ENCODE assay signal across 1 cellular context in the genomic region with DNA sequence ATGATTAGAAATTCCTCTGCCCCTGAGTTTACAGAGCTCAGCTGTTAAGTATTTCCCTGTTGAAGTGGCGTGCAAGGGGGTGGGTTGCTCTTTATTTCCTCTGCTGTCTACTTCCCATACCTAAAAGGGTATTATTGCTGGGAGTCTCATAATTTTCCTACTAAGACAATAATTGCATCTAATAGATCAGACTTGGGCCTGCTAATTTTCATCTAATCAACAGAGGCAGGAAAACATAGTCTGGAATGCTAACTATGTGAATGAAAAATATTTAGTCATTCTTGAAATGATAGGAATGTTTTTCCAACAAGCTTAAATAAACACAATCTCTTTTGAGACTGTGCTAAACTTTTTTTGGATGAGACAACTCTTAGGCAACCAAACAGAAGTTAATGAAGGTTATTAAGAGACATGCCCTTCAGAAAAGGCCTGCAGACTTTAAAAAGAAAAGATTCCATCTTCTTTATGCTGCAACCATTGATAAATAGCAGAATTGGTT.
TF ChIP-seq lines count a peak whose summit lies in the region.

No MANE protein-coding gene starts in this region.

TF ChIP-seq in HepG2, 621 proteins besides CTCF, POLR2A, EP300 and RAD21 (continued from another document and continues in another):
- peak; percentile 99 for TF ChIP-seq TEAD3 (CRISPR knock-in tag; optimal IDR thresholded peaks at IDR 0.05; ENCODE audit: borderline replicate concordance)
- TF ChIP-seq ZBTB42 (CRISPR knock-in tag; IDR thresholded peaks at IDR 0.05), result no peak
- 0 out of 2 replicates have a peak, but pooled peaks have one; percentile 15 for TF ChIP-seq SIX1 (CRISPR knock-in tag; IDR thresholded peaks at IDR 0.05; ENCODE audit: borderline replicate concordance)
- peak; percentile 27; the same call in 1 of the 2 replicates for TF ChIP-seq NFYC (CRISPR knock-in tag; IDR thresholded peaks at IDR 0.05)
- peak; percentile 77; the same call in 1 of the 2 replicates for TF ChIP-seq KLF11 (CRISPR knock-in tag; IDR thresholded peaks at IDR 0.05)
- no peak for TF ChIP-seq HOXD1 (CRISPR knock-in tag; IDR thresholded peaks at IDR 0.05)
- TF ChIP-seq ZNF580 (CRISPR knock-in tag; IDR thresholded peaks at IDR 0.05; ENCODE audit: borderline replicate concordance, low read depth), result no peak
- TF ChIP-seq YEATS4 (CRISPR knock-in tag; IDR thresholded peaks at IDR 0.05; ENCODE audit: borderline replicate concordance), result no peak
- no peak for TF ChIP-seq ZNF326 (CRISPR knock-in tag; IDR thresholded peaks at IDR 0.05; ENCODE audit: borderline replicate concordance)
- no peak for TF ChIP-seq PLSCR1 (CRISPR knock-in tag; IDR thresholded peaks at IDR 0.05; ENCODE audit: borderline replicate concordance)
- TF ChIP-seq SIN3A (IDR thresholded peaks at IDR 0.05; ENCODE audit: borderline replicate concordance, low read depth, low read length), result no peak
- no peak for TF ChIP-seq TAF15 (IDR thresholded peaks at IDR 0.05; ENCODE audit: low read depth, low read length, poor library complexity, severe bottlenecking)
- TF ChIP-seq HOXA3 (CRISPR knock-in tag; IDR thresholded peaks at IDR 0.05), result no peak
- TF ChIP-seq GTF3A (CRISPR knock-in tag; conservative IDR thresholded peaks at IDR 0.05), result no peak
- TF ChIP-seq, protein P1, sequence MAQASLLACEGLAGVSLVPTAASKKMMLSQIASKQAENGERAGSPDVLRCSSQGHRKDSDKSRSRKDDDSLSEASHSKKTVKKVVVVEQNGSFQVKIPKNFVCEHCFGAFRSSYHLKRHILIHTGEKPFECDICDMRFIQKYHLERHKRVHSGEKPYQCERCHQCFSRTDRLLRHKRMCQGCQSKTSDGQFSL (CRISPR knock-in tag; IDR thresholded peaks at IDR 0.05), result no peak
- peak; percentile 59; the same call in 1 of the 2 replicates for TF ChIP-seq RARA (CRISPR knock-in tag; IDR thresholded peaks at IDR 0.05)
- 0 out of 2 replicates have a peak, but pooled peaks have one; percentile 10 for TF ChIP-seq SP5 (CRISPR knock-in tag; IDR thresholded peaks at IDR 0.05; ENCODE audit: borderline replicate concordance, low read depth)
- no peak for TF ChIP-seq ZNF614 (CRISPR knock-in tag; IDR thresholded peaks at IDR 0.05; ENCODE audit: borderline replicate concordance)
- peak; percentile 80 for TF ChIP-seq HDAC2 (CRISPR knock-in tag; IDR thresholded peaks at IDR 0.05)
- no peak for TF ChIP-seq FOXO4 (CRISPR knock-in tag; conservative IDR thresholded peaks at IDR 0.05)
- no peak for TF ChIP-seq XRCC5 (optimal IDR thresholded peaks at IDR 0.05; ENCODE audit: low read length)
- TF ChIP-seq NCOR1 (IDR thresholded peaks at IDR 0.05; ENCODE audit: borderline replicate concordance, low read length), result peak; percentile 25; the same call in 1 of the 2 replicates
- TF ChIP-seq ZFYVE20 (CRISPR knock-in tag; IDR thresholded peaks at IDR 0.05; ENCODE audit: borderline replicate concordance, low read depth), result no peak
- TF ChIP-seq, protein P2, sequence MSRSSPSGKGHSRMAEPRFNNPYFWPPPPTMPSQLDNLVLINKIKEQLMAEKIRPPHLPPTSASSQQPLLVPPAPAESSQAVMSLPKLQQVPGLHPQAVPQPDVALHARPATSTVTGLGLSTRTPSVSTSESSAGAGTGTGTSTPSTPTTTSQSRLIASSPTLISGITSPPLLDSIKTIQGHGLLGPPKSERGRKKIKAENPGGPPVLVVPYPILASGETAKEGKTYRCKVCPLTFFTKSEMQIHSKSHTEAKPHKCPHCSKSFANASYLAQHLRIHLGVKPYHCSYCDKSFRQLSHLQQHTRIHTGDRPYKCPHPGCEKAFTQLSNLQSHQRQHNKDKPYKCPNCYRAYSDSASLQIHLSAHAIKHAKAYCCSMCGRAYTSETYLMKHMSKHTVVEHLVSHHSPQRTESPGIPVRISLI (CRISPR knock-in tag; IDR thresholded peaks at IDR 0.05; ENCODE audit: borderline replicate concordance), result peak; percentile 84
- TF ChIP-seq, protein P3, sequence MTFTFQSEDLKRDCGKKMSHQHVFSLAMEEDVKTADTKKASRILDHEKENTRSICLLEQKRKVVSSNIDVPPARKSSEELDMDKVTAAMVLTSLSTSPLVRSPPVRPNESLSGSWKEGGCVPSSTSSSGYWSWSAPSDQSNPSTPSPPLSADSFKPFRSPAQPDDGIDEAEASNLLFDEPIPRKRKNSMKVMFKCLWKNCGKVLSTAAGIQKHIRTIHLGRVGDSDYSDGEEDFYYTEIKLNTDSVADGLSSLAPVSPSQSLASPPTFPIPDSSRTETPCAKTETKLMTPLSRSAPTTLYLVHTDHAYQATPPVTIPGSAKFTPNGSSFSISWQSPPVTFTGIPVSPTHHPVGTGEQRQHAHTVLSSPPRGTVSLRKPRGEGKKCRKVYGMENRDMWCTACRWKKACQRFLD (CRISPR knock-in tag; IDR thresholded peaks at IDR 0.05; ENCODE audit: borderline replicate concordance), result no peak
- no peak for TF ChIP-seq CREB1 (IDR thresholded peaks at IDR 0.05)
- 0 out of 2 replicates have a peak, but pooled peaks have one; percentile 40 for TF ChIP-seq CREB1 (CRISPR knock-in tag; IDR thresholded peaks at IDR 0.05)
- TF ChIP-seq NFATC3 (CRISPR knock-in tag; IDR thresholded peaks at IDR 0.05), result no peak
- TF ChIP-seq ZNF234 (CRISPR knock-in tag; conservative IDR thresholded peaks at IDR 0.05), result no peak
- no peak for TF ChIP-seq ZNF639 (CRISPR knock-in tag; conservative IDR thresholded peaks at IDR 0.05)
- TF ChIP-seq, protein P4, sequence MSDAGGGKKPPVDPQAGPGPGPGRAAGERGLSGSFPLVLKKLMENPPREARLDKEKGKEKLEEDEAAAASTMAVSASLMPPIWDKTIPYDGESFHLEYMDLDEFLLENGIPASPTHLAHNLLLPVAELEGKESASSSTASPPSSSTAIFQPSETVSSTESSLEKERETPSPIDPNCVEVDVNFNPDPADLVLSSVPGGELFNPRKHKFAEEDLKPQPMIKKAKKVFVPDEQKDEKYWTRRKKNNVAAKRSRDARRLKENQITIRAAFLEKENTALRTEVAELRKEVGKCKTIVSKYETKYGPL (CRISPR knock-in tag; IDR thresholded peaks at IDR 0.05), result no peak
- TF ChIP-seq KDM6A (CRISPR knock-in tag; IDR thresholded peaks at IDR 0.05; ENCODE audit: low read depth), result no peak
- TF ChIP-seq, protein P5, sequence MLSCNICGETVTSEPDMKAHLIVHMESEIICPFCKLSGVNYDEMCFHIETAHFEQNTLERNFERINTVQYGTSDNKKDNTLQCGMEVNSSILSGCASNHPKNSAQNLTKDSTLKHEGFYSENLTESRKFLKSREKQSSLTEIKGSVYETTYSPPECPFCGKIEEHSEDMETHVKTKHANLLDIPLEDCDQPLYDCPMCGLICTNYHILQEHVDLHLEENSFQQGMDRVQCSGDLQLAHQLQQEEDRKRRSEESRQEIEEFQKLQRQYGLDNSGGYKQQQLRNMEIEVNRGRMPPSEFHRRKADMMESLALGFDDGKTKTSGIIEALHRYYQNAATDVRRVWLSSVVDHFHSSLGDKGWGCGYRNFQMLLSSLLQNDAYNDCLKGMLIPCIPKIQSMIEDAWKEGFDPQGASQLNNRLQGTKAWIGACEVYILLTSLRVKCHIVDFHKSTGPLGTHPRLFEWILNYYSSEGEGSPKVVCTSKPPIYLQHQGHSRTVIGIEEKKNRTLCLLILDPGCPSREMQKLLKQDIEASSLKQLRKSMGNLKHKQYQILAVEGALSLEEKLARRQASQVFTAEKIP (CRISPR knock-in tag; IDR thresholded peaks at IDR 0.05; ENCODE audit: borderline replicate concordance), result no peak
- no peak for TF ChIP-seq THAP11 (CRISPR knock-in tag; IDR thresholded peaks at IDR 0.05)
- TF ChIP-seq ZNF629 (CRISPR knock-in tag; conservative IDR thresholded peaks at IDR 0.05), result no peak
- 0 out of 2 replicates have a peak, but pooled peaks have one; percentile 72 for TF ChIP-seq ZNF34 (CRISPR knock-in tag; IDR thresholded peaks at IDR 0.05; ENCODE audit: borderline replicate concordance)
- no peak for TF ChIP-seq JARID2 (CRISPR knock-in tag; IDR thresholded peaks at IDR 0.05; ENCODE audit: insufficient replicate concordance)
- TF ChIP-seq MXD4 (CRISPR knock-in tag; IDR thresholded peaks at IDR 0.05), result no peak
- TF ChIP-seq KLF16 (CRISPR knock-in tag; IDR thresholded peaks at IDR 0.05), result peak in 1 of 2 experiments; percentile 28; a peak in 1 of 4 replicates
- TF ChIP-seq, protein P6, sequence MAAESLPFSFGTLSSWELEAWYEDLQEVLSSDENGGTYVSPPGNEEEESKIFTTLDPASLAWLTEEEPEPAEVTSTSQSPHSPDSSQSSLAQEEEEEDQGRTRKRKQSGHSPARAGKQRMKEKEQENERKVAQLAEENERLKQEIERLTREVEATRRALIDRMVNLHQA (CRISPR knock-in tag; IDR thresholded peaks at IDR 0.05), result no peak
- TF ChIP-seq ZNF280D (CRISPR knock-in tag; IDR thresholded peaks at IDR 0.05), result no peak
- TF ChIP-seq ZKSCAN8 (CRISPR knock-in tag; IDR thresholded peaks at IDR 0.05; ENCODE audit: borderline replicate concordance), result peak; percentile 45; the same call in 1 of the 2 replicates
- TF ChIP-seq ESRRA (CRISPR knock-in tag; IDR thresholded peaks at IDR 0.05; ENCODE audit: low read depth), result peak; percentile 34; the same call in 1 of the 2 replicates
- no peak for TF ChIP-seq PAX8 (CRISPR knock-in tag; IDR thresholded peaks at IDR 0.05; ENCODE audit: borderline replicate concordance)
- no peak for TF ChIP-seq ZNF18 (CRISPR knock-in tag; IDR thresholded peaks at IDR 0.05; ENCODE audit: insufficient replicate concordance)
- TF ChIP-seq, protein P7, sequence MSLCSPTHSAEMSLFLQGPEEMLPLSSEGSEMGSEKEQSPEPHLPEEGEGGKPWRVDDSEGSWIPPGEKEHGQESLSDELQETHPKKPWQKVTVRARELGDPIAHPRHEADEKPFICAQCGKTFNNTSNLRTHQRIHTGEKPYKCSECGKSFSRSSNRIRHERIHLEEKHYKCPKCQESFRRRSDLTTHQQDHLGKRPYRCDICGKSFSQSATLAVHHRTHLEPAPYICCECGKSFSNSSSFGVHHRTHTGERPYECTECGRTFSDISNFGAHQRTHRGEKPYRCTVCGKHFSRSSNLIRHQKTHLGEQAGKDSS (CRISPR knock-in tag; IDR thresholded peaks at IDR 0.05; ENCODE audit: borderline replicate concordance, low read depth), result no peak
